16 cellular contexts compared by ENCODE assay signal in genomic region chr1:246680180-246680579, GRCh38. TPM values are rescaled to one million over a fixed set of nuclear protein-coding genes. Genes with fewer than 3 reads are reported as not detected.
DNase-seq lines count a peak whose midpoint lies in the region; FAIRE-seq and TF ChIP-seq lines count a peak whose summit lies in the region.
"Had no signal": no experiment of that assay in that cellular context is flagged by ENCODE, and none has a peak within 500 bp of the region (broad histone marks: within the 10 kb centered on the region; RNA-seq: fewer than 3 reads in every experiment).

No MANE protein-coding gene starts in this region.

- DNase-seq in activated CD8-positive, alpha-beta memory T cell treated with anti-CD3 and anti-CD28 coated beads, Interleukin-2, amount 50 U/mL, for 48 hours: peak; percentile 22
- DNase-seq in activated CD8-positive, alpha-beta memory T cell treated with anti-CD3 and anti-CD28 coated beads for 24 hours: no peak
- DNase-seq in astrocyte (ENCODE audit: low read depth) (no peak), iris pigment epithelial cell (ENCODE audit: low read depth) (peak; percentile 25), smooth muscle cell (lab: John Stamatoyannopoulos, UW; ENCODE audit: unreplicated experiment) (no peak), superior temporal gyrus (ENCODE audit: extremely low spot score) (no peak), HK-2 (ENCODE audit: unreplicated experiment) (no peak)
- DNase-seq in stimulated activated naive CD4-positive, alpha-beta T cell treated with Interleukin-2 at 50 U/mL for 16 hours (lab: John Stamatoyannopoulos, UW): no peak
- DNase-seq: NCI-H1417 treated with DMSO at 0.1 percent for 48 hours, spleen had no signal

- H3F3A ChIP-seq in smooth muscle cell (ENCODE audit: low read depth): peaks cover 3% of the 10 kb centered on the region

- H3K4me1 Mint-ChIP-seq in astrocyte (ENCODE audit: low read depth, unreplicated experiment): peaks cover 4% of the 10 kb centered on the region

- H3K27me3 ChIP-seq in astrocyte (ENCODE audit: insufficient read depth, low read length) (no peaks in the 10 kb centered on the region), smooth muscle cell (ENCODE audit: low read depth) (no peaks in the 10 kb centered on the region)
- H3K27me3 ChIP-seq: spleen had no signal

- H3K4me1 ChIP-seq in astrocyte (ENCODE audit: insufficient read depth, low read length) (peaks cover 5% of the 10 kb centered on the region), smooth muscle cell (ENCODE audit: low read depth) (no peaks in the 10 kb centered on the region)

- H3K9me3 ChIP-seq in astrocyte (ENCODE audit: insufficient read depth, low read depth, low read length): no peaks in the 10 kb centered on the region
- no peaks in the 10 kb centered on the region for H3K9me3 ChIP-seq in smooth muscle cell (replicated peaks; ENCODE audit: low read depth)

- H3K36me3 ChIP-seq in astrocyte (ENCODE audit: insufficient read depth, low read length) (no peaks in the 10 kb centered on the region), smooth muscle cell (ENCODE audit: low read depth) (no peaks in the 10 kb centered on the region)
- H3K36me3 ChIP-seq: spleen had no signal

- FAIRE-seq in astrocyte (lab: Jason Lieb, UNC): no peak
- FAIRE-seq: G401.6, keratinocyte had no signal

- H3K9ac ChIP-seq in astrocyte (ENCODE audit: low read length): no peak overlapping the region
- no peak overlapping the region for H3K9ac ChIP-seq in smooth muscle cell (ENCODE audit: low read depth)

- H3K36me3 Mint-ChIP-seq in astrocyte (ENCODE audit: low read depth, unreplicated experiment): no peaks in the 10 kb centered on the region

- H4K20me1 ChIP-seq in astrocyte (ENCODE audit: insufficient read depth, low read length): no peaks in the 10 kb centered on the region
- no peaks in the 10 kb centered on the region for H4K20me1 ChIP-seq in smooth muscle cell (ENCODE audit: low read depth)

- no peak overlapping the region for H3K4me3 Mint-ChIP-seq in astrocyte (ENCODE audit: unreplicated experiment)
- H3K4me3 Mint-ChIP-seq: activated naive CD8-positive, alpha-beta T cell had no signal

- peak overlapping the region; percentile 42 for H3K4me2 ChIP-seq in astrocyte (ENCODE audit: low read length)
- peak overlapping the region; percentile 33 for H3K4me2 ChIP-seq in smooth muscle cell

- H3K4me3 ChIP-seq in astrocyte (ENCODE audit: insufficient read depth, low read depth, low read length): no peak overlapping the region
- H3K4me3 ChIP-seq in smooth muscle cell: no peak overlapping the region
- H3K4me3 ChIP-seq: coronary artery, spleen had no signal

- no peak for TF ChIP-seq CTCF in astrocyte (IDR thresholded peaks at IDR 0.05; ENCODE audit: insufficient read depth, low read depth, low read length)
- no peak for TF ChIP-seq CTCF in smooth muscle cell (IDR thresholded peaks at IDR 0.05; ENCODE audit: borderline replicate concordance, insufficient read depth, poor library complexity, severe bottlenecking)

- 71% methylated on average over 8 of the region's 8 CpGs for WGBS in smooth muscle cell (ENCODE audit: low lambda C conversion rate)

- H3K9me3 Mint-ChIP-seq in astrocyte (ENCODE audit: unreplicated experiment): no peaks in the 10 kb centered on the region

- H3K27me3 Mint-ChIP-seq in astrocyte (ENCODE audit: low read depth, unreplicated experiment): no peaks in the 10 kb centered on the region
- H3K27me3 Mint-ChIP-seq: activated naive CD8-positive, alpha-beta T cell; progenitor cell of endocrine pancreas had no signal

- no peak overlapping the region for H3K27ac ChIP-seq in astrocyte (ENCODE audit: low read depth, low read length)
- no peak overlapping the region for H3K27ac ChIP-seq in smooth muscle cell (ENCODE audit: low read depth)
- H3K27ac ChIP-seq: C4-2B, coronary artery, spleen had no signal

- no peak overlapping the region for H3K27ac Mint-ChIP-seq in astrocyte (ENCODE audit: unreplicated experiment)
- H3K27ac Mint-ChIP-seq: activated naive CD8-positive, alpha-beta T cell; progenitor cell of endocrine pancreas had no signal

- H3K79me2 ChIP-seq in astrocyte (ENCODE audit: insufficient read depth, low read length) (no peaks in the 10 kb centered on the region), smooth muscle cell (ENCODE audit: low read depth) (no peaks in the 10 kb centered on the region)

- H2AFZ ChIP-seq in astrocyte (ENCODE audit: low read depth, low read length) (peak overlapping the region; percentile 18), smooth muscle cell (ENCODE audit: low read depth) (no peak overlapping the region)

RNA-seq across cellular contexts. Expression of gene SCCPDH, which starts 44.0 kb away (rescaled TPM):
- total RNA-seq in astrocyte (23.9 and 25.0 TPM in 2 replicates), smooth muscle cell (23.7 and 27.0 TPM in 2 replicates)
- 19.6 and 26.2 TPM in 2 replicates for polyA plus RNA-seq in smooth muscle cell

Comparison
In these comparisons a context has a peak if more than half of its experiments do, and no peak if none do; other contexts are left out.
1. DNase-seq: peak in activated CD8-positive, alpha-beta memory T cell treated with anti-CD3 and anti-CD28 coated beads, Interleukin-2, amount 50 U/mL, for 48 hours (single experiment) and iris pigment epithelial cell (single experiment); none in activated CD8-positive, alpha-beta memory T cell treated with anti-CD3 and anti-CD28 coated beads for 24 hours (single experiment), astrocyte (single experiment), smooth muscle cell (single experiment), superior temporal gyrus (single experiment), stimulated activated naive CD4-positive, alpha-beta T cell treated with Interleukin-2 at 50 U/mL for 16 hours (single experiment) and HK-2 (single experiment).